27 cellular contexts compared by ENCODE assay signal in the genomic region with DNA sequence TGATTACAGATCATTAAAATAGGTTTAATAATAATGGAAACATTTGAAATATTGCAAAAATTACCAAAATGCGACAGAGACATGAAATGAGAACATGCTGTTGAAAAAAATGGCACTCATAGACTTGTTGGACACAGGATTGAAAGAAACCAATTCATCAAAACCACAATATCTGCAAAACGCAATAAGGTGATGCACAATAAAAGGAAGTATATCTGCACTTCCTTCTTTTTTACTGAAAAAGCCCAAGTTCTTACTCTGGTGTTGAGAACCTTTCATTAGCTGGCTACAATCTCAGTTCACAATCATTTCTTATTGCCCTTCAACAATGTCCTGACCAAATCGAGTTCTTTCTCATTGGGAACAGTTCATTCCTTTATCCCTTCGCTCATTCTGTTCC. TPM values are rescaled to one million over a fixed set of nuclear protein-coding genes. Genes with fewer than 3 reads are reported as not detected.
A peak's percentile ranks its signal among the peaks of the same experiment; 100 is the strongest.
DNase-seq lines count a peak whose midpoint lies in the region; ATAC-seq, FAIRE-seq and TF ChIP-seq lines count a peak whose summit lies in the region.
"Had no signal": no experiment of that assay in that cellular context is flagged by ENCODE, and none has a peak within 500 bp of the region (broad histone marks: within the 10 kb centered on the region; RNA-seq: fewer than 3 reads in every experiment).

No MANE protein-coding gene starts in this region.

- no peak for ATAC-seq in HG03439 (IDR thresholded peaks at IDR 0.05; ENCODE audit: unreplicated experiment)
- ATAC-seq: Right ventricle myocardium inferior; stimulated activated effector memory CD8-positive, alpha-beta T cell treated with anti-CD3 and anti-CD28 coated beads, Interleukin-12 subunit alpha, Interleukin-12 subunit beta, amount 100 ng/mL, for 72 hours had no signal

- intact Hi-C loops in activated T-helper 1 cell treated with anti-CD3 and anti-CD28 coated beads, Interleukin-12 subunit alpha, Interleukin-12 subunit beta, Interleukin-2, Interleukin-4 antibody, amounts not matched to agents 30 ng/mL and 10 ng/mL and 1 ng/mL, durations not matched to agents 14 hours and 24 hours and 36 hours (cut with micrococcal nuclease) = no loop called here

- no peak overlapping the region for H3K27ac Mint-ChIP-seq in activated T-helper 1 cell treated with anti-CD3 and anti-CD28 coated beads, Interleukin-12 subunit alpha, Interleukin-12 subunit beta, Interleukin-2, Interleukin-4 antibody, amounts not matched to agents 30 ng/mL and 10 ng/mL and 1 ng/mL, durations not matched to agents 14 hours and 24 hours and 36 hours
- H3K27ac Mint-ChIP-seq in HFFc6 = no peak overlapping the region
- H3K27ac Mint-ChIP-seq: endodermal cell; stimulated activated effector memory CD8-positive, alpha-beta T cell treated with anti-CD3 and anti-CD28 coated beads, Interleukin-12 subunit alpha, Interleukin-12 subunit beta, amount 100 ng/mL, for 72 hours had no signal

- peaks cover 11% of the 10 kb centered on the region for H3K4me1 Mint-ChIP-seq in activated T-helper 1 cell treated with anti-CD3 and anti-CD28 coated beads, Interleukin-12 subunit alpha, Interleukin-12 subunit beta, Interleukin-2, Interleukin-4 antibody, amounts not matched to agents 30 ng/mL and 10 ng/mL and 1 ng/mL, durations not matched to agents 14 hours and 24 hours and 36 hours (ENCODE audit: low read depth)
- H3K4me1 Mint-ChIP-seq in HFFc6 (ENCODE audit: low read depth) = no peaks in the 10 kb centered on the region
- H3K4me1 Mint-ChIP-seq: endodermal cell had no signal

- peaks cover 15% of the 10 kb centered on the region for H3K36me3 Mint-ChIP-seq in activated T-helper 1 cell treated with anti-CD3 and anti-CD28 coated beads, Interleukin-12 subunit alpha, Interleukin-12 subunit beta, Interleukin-2, Interleukin-4 antibody, amounts not matched to agents 30 ng/mL and 10 ng/mL and 1 ng/mL, durations not matched to agents 14 hours and 24 hours and 36 hours (ENCODE audit: low read depth)
- peaks cover 14% of the 10 kb centered on the region for H3K36me3 Mint-ChIP-seq in HFFc6 (ENCODE audit: low read depth)

- H3K27me3 Mint-ChIP-seq in activated T-helper 1 cell treated with anti-CD3 and anti-CD28 coated beads, Interleukin-12 subunit alpha, Interleukin-12 subunit beta, Interleukin-2, Interleukin-4 antibody, amounts not matched to agents 30 ng/mL and 10 ng/mL and 1 ng/mL, durations not matched to agents 14 hours and 24 hours and 36 hours (ENCODE audit: insufficient read depth) = no peaks in the 10 kb centered on the region
- H3K27me3 Mint-ChIP-seq in HFFc6 (ENCODE audit: insufficient read depth) = no peaks in the 10 kb centered on the region
- H3K27me3 Mint-ChIP-seq: CD4-positive, CD25-positive, alpha-beta regulatory T cell had no signal

- peaks cover 6% of the 10 kb centered on the region for H3K9me3 Mint-ChIP-seq in activated T-helper 1 cell treated with anti-CD3 and anti-CD28 coated beads, Interleukin-12 subunit alpha, Interleukin-12 subunit beta, Interleukin-2, Interleukin-4 antibody, amounts not matched to agents 30 ng/mL and 10 ng/mL and 1 ng/mL, durations not matched to agents 14 hours and 24 hours and 36 hours
- H3K9me3 Mint-ChIP-seq in HFFc6 = no peaks in the 10 kb centered on the region
- H3K9me3 Mint-ChIP-seq: endodermal cell; immature natural killer cell; stimulated activated effector memory CD8-positive, alpha-beta T cell treated with anti-CD3 and anti-CD28 coated beads, Interleukin-12 subunit alpha, Interleukin-12 subunit beta, amount 100 ng/mL, for 72 hours had no signal

- DNase-seq in CD1c-positive myeloid dendritic cell (ENCODE audit: extremely low spot score) (peak; percentile 37), GM12891 (ENCODE audit: insufficient read length, low spot score) (no peak), NOMO-1 treated with dmso at 0.1 percent for 144 hours (lab: John Stamatoyannopoulos, UW; ENCODE audit: unreplicated experiment) (peak; percentile 13), germinal center (ENCODE audit: low spot score) (peak; percentile 4), HFFc6 (no peak)
- no peak for DNase-seq in activated T-helper 1 cell treated with anti-CD3 and anti-CD28 coated beads, Interleukin-12 subunit alpha, Interleukin-12 subunit beta, Interleukin-2, Interleukin-4 antibody, amounts not matched to agents 30 ng/mL and 10 ng/mL and 1 ng/mL, durations not matched to agents 14 hours and 24 hours and 36 hours (ENCODE audit: low spot score)
- DNase-seq: activated CD8-positive, alpha-beta memory T cell treated with anti-CD3 and anti-CD28 coated beads for 24 hours; activated naive CD4-positive, alpha-beta T cell treated with Interleukin-2 at 50 U/mL for 16 hours; activated T-cell treated with anti-CD3 and anti-CD28 coated beads, Interleukin-2, amount 50 U/mL, for 1 hour; amygdala; CD4-positive, CD25-positive, alpha-beta regulatory T cell; DMS 273 treated with DMSO at 0.1 percent for 48 hours; endodermal cell; foreskin melanocyte; immature natural killer cell; mesenchymal stem cell; NCI-H1105; NCI-H2029 treated with DMSO at 0.1 percent for 48 hours; NCI-H2227 treated with DMSO at 0.1 percent for 48 hours; NCI-H748 treated with DMSO at 0.1 percent for 48 hours; testis; uterus had no signal

- FAIRE-seq in GM12891 (lab: Jason Lieb, UNC) = no peak
- FAIRE-seq: bronchial epithelial cell, HTR-8/SVneo had no signal

- H3K4me3 Mint-ChIP-seq in activated T-helper 1 cell treated with anti-CD3 and anti-CD28 coated beads, Interleukin-12 subunit alpha, Interleukin-12 subunit beta, Interleukin-2, Interleukin-4 antibody, amounts not matched to agents 30 ng/mL and 10 ng/mL and 1 ng/mL, durations not matched to agents 14 hours and 24 hours and 36 hours = no peak overlapping the region
- H3K4me3 Mint-ChIP-seq in HFFc6 = no peak overlapping the region
- H3K4me3 Mint-ChIP-seq: CD4-positive, CD25-positive, alpha-beta regulatory T cell; endodermal cell; immature natural killer cell; stimulated activated effector memory CD8-positive, alpha-beta T cell treated with anti-CD3 and anti-CD28 coated beads, Interleukin-12 subunit alpha, Interleukin-12 subunit beta, amount 100 ng/mL, for 72 hours had no signal

- TF ChIP-seq POLR2A in GM12891 (IDR thresholded peaks at IDR 0.05; ENCODE audit: low read depth, low read length) = no peak

- no peak for TF ChIP-seq CTCF in HFFc6 (IDR thresholded peaks at IDR 0.05)

TF ChIP-seq in GM12891, 5 proteins besides CTCF, POLR2A, EP300 and RAD21:
- TF ChIP-seq POU2F2 (IDR thresholded peaks at IDR 0.05; ENCODE audit: low read depth, low read length) (no peak), TAF1 (IDR thresholded peaks at IDR 0.05; ENCODE audit: low read depth, low read length) (no peak), POLR2AphosphoS5 (IDR thresholded peaks at IDR 0.05; ENCODE audit: low read depth, low read length) (no peak), SPI1 (IDR thresholded peaks at IDR 0.05; ENCODE audit: low read depth, low read length) (peak; percentile 43; the same call in 1 of the 2 replicates), PAX5 (IDR thresholded peaks at IDR 0.05; ENCODE audit: insufficient read depth, low read length, severe bottlenecking) (no peak)

RNA-seq across cellular contexts. Expression of a gene that starts 28.7 kb away (rescaled TPM):
- 2.4 TPM for polyA plus RNA-seq in GM12891 (2012; ENCODE audit: low read depth, missing spikeins)
- 23.4 and 25.1 TPM in 2 replicates for total RNA-seq in activated T-helper 1 cell treated with anti-CD3 and anti-CD28 coated beads, Interleukin-12 subunit alpha, Interleukin-12 subunit beta, Interleukin-2, Interleukin-4 antibody, amounts not matched to agents 30 ng/mL and 10 ng/mL and 1 ng/mL, durations not matched to agents 14 hours and 24 hours and 36 hours
- 10 to 100 TPM; 34.6 to 47.0 (median 42.7) TPM for total RNA-seq in HFFc6 (2021; fragmentation: NEBNext Ultra II Directional; extraction: Animal tissue kit (Norgen Biotek cat#: 25700))

Comparison
In these comparisons a context has a peak if more than half of its experiments do, and no peak if none do; other contexts are left out.
1. DNase-seq: peak in CD1c-positive myeloid dendritic cell (single experiment), NOMO-1 treated with dmso at 0.1 percent for 144 hours (single experiment) and germinal center (single experiment); none in GM12891 (single experiment), activated T-helper 1 cell treated with anti-CD3 and anti-CD28 coated beads, Interleukin-12 subunit alpha, Interleukin-12 subunit beta, Interleukin-2, Interleukin-4 antibody, amounts not matched to agents 30 ng/mL and 10 ng/mL and 1 ng/mL, durations not matched to agents 14 hours and 24 hours and 36 hours (single experiment) and HFFc6 (single experiment).